In genomic region chr10:116798859-116799258, GRCh38 we compare ENCODE assay signal across 38 cellular contexts. TPM values are rescaled to one million over a fixed set of nuclear protein-coding genes. Genes with fewer than 3 reads are reported as not detected.
"Had no signal": no experiment of that assay in that cellular context is flagged by ENCODE, and none has a peak within 500 bp of the region (broad histone marks: within the 10 kb centered on the region; RNA-seq: fewer than 3 reads in every experiment).

No MANE protein-coding gene starts in this region.

- H3K4me1 ChIP-seq: adrenal gland, body of pancreas, breast epithelium, Peyer's patch had no signal

- H3K4me3 ChIP-seq: adrenal gland, body of pancreas, breast epithelium, Peyer's patch had no signal

- H3K9me3 ChIP-seq: adrenal gland, body of pancreas, breast epithelium, Peyer's patch had no signal

- H3K27me3 ChIP-seq: adrenal gland, Peyer's patch had no signal

- H3K27ac ChIP-seq: adrenal gland, body of pancreas, breast epithelium, KMS-11, Peyer's patch, VCaP had no signal

- H3K36me3 ChIP-seq: adrenal gland, breast epithelium, Peyer's patch had no signal

- ATAC-seq: activated naive CD4-positive, alpha-beta T cell treated with anti-CD3 and anti-CD28 coated beads, Interleukin-2, amount 50 U/mL, for 72 hours; activated T-cell treated with anti-CD3 and anti-CD28 coated beads, Interleukin-2, amount 50 U/mL, for 4 hours; body of pancreas; PC-3 had no signal

- DNase-seq: activated B cell treated with CpG ODN at 0.5 μM for 24 hours; activated CD4-positive, alpha-beta memory T cell treated with anti-CD3 and anti-CD28 coated beads for 36 hours; activated CD4-positive, alpha-beta T cell treated with anti-CD3 and anti-CD28 coated beads for 4 hours; activated CD4-positive, alpha-beta T cell treated with anti-CD3 and anti-CD28 coated beads, Interleukin-2, amount 50 U/mL, for 1 hour; activated CD4-positive, CD25-positive, alpha-beta regulatory T cell treated with anti-CD3 and anti-CD28 coated beads, Interleukin-2, amount 50 U/mL, for 72 hours; activated CD8-positive, alpha-beta memory T cell treated with anti-CD3 and anti-CD28 coated beads, Interleukin-2, amount 50 U/mL, for 4 hours; activated gamma-delta T cell treated with Interleukin-2 at 50 U/mL for 16 hours; activated naive CD4-positive, alpha-beta T cell treated with anti-CD3 and anti-CD28 coated beads for 36 hours; activated T-cell treated with anti-CD3 and anti-CD28 coated beads for 4 hours; activated T-cell treated with anti-CD3 and anti-CD28 coated beads, Interleukin-2, amount 50 U/mL, for 4 hours; adrenal gland; body of pancreas; central memory CD4-positive, alpha-beta T cell; MM.1S; NCI-H1092 treated with DMSO at 0.1 percent for 48 hours; NCI-H1417; NCI-H146; NCI-H187; NCI-H2029 treated with DMSO at 0.1 percent for 48 hours; NCI-H2107; NCI-H2171; NCI-H510A; NCI-H526; NCI-H748 treated with DMSO at 0.1 percent for 48 hours; NK-92 treated with Interleukin-12 subunit alpha and Interleukin-12 subunit beta, amount 100 ng/mL, for 24 hours; PC-3; Peyer's patch; Right ventricle myocardium superior; RPMI8226; SW 1271; T-helper 1 cell; T-helper 2 cell; T-helper 9 cell had no signal

RNA-seq across cellular contexts. Expression of gene ENO4, which starts 50.4 kb away (rescaled TPM):
- total RNA-seq: activated CD4-positive, alpha-beta memory T cell treated with anti-CD3 and anti-CD28 coated beads for 36 hours; activated naive CD4-positive, alpha-beta T cell treated with anti-CD3 and anti-CD28 coated beads for 36 hours; activated naive CD4-positive, alpha-beta T cell treated with anti-CD3 and anti-CD28 coated beads, Interleukin-2, amount 50 U/mL, for 72 hours; activated T-cell treated with anti-CD3 and anti-CD28 coated beads, Interleukin-2, amount 50 U/mL, for 4 hours; activated T-helper 1 cell treated with anti-CD3 and anti-CD28 coated beads, Interleukin-12 subunit alpha, Interleukin-12 subunit beta, Interleukin-2, Interleukin-4 antibody, amounts not matched to agents 30 ng/mL and 10 ng/mL and 1 ng/mL, durations not matched to agents 14 hours and 24 hours and 36 hours; PC-3; Peyer's patch had no signal
